1 cellular context compared by ENCODE assay signal in the genomic region with DNA sequence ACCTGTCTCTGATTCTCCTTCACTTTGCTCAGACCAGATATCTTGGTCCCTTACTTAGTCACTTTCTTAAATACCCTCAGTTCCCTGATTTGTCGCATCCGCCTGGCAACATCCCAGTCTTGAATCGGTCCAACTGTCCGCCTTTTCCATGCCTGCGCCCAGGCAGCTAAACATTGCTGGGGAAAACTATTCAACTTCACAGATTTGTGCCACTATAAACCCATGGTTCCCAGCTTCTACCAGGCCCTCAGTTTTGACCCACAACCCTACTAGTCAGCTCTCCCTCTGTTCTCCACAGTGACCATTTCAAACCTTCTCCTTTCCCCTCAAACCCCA.
TF ChIP-seq lines count a peak whose summit lies in the region.

No MANE protein-coding gene starts in this region.

TF ChIP-seq in WTC11, 78 proteins besides CTCF, POLR2A, EP300 and RAD21 (continued from another document):
- TF ChIP-seq, protein P1, sequence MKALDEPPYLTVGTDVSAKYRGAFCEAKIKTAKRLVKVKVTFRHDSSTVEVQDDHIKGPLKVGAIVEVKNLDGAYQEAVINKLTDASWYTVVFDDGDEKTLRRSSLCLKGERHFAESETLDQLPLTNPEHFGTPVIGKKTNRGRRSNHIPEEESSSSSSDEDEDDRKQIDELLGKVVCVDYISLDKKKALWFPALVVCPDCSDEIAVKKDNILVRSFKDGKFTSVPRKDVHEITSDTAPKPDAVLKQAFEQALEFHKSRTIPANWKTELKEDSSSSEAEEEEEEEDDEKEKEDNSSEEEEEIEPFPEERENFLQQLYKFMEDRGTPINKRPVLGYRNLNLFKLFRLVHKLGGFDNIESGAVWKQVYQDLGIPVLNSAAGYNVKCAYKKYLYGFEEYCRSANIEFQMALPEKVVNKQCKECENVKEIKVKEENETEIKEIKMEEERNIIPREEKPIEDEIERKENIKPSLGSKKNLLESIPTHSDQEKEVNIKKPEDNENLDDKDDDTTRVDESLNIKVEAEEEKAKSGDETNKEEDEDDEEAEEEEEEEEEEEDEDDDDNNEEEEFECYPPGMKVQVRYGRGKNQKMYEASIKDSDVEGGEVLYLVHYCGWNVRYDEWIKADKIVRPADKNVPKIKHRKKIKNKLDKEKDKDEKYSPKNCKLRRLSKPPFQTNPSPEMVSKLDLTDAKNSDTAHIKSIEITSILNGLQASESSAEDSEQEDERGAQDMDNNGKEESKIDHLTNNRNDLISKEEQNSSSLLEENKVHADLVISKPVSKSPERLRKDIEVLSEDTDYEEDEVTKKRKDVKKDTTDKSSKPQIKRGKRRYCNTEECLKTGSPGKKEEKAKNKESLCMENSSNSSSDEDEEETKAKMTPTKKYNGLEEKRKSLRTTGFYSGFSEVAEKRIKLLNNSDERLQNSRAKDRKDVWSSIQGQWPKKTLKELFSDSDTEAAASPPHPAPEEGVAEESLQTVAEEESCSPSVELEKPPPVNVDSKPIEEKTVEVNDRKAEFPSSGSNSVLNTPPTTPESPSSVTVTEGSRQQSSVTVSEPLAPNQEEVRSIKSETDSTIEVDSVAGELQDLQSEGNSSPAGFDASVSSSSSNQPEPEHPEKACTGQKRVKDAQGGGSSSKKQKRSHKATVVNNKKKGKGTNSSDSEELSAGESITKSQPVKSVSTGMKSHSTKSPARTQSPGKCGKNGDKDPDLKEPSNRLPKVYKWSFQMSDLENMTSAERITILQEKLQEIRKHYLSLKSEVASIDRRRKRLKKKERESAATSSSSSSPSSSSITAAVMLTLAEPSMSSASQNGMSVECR (CRISPR knock-in tag; IDR thresholded peaks at IDR 0.05; ENCODE audit: borderline replicate concordance), result no peak
- no peak for TF ChIP-seq GRHL2 (CRISPR knock-in tag; IDR thresholded peaks at IDR 0.05; ENCODE audit: insufficient replicate concordance, severe bottlenecking)
- TF ChIP-seq MXD4 (CRISPR knock-in tag; IDR thresholded peaks at IDR 0.05; ENCODE audit: borderline replicate concordance), result no peak
- TF ChIP-seq NR3C1 (CRISPR knock-in tag; conservative IDR thresholded peaks at IDR 0.05; ENCODE audit: low read depth), result no peak
- no peak for TF ChIP-seq ZMAT4 (CRISPR knock-in tag; IDR thresholded peaks at IDR 0.05)
- TF ChIP-seq NFATC4 (CRISPR knock-in tag; IDR thresholded peaks at IDR 0.05), result no peak
